In the genomic region with DNA sequence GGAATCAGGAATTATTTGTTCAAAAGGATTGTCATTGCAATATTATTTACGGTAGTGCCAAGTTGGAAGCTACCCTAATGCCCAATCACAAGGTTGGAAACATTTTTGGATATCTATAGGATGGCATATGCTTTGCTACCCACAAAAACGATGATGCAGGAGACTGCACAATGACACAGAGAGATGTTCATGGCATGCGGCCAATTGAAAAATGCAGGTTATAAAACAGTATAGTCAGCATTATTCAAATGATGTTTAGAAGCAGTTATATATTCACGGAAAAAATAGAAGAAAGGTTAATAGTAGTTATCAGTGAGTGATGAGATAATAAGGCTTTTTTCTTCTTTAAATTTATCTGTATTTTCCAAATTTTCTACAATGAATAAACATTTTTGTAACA, we compare ENCODE assay signal across 20 cellular contexts. TPM values are rescaled to one million over a fixed set of nuclear protein-coding genes. Genes with fewer than 3 reads are reported as not detected.
"Had no signal": no experiment of that assay in that cellular context is flagged by ENCODE, and none has a peak within 500 bp of the region (broad histone marks: within the 10 kb centered on the region; RNA-seq: fewer than 3 reads in every experiment).

No MANE protein-coding gene starts in this region.

- H3K27me3 ChIP-seq: body of pancreas, pancreas had no signal

- H3K4me1 ChIP-seq: esophagus squamous epithelium, left lung, pancreas had no signal

- H3K27ac ChIP-seq: body of pancreas, coronary artery, esophagus squamous epithelium, hepatocyte, left lung, pancreas had no signal

- H3K4me3 Mint-ChIP-seq: activated CD4-positive, alpha-beta memory T cell treated with anti-CD3 and anti-CD28 coated beads, Interleukin-2, amount 10 ng/mL, durations not matched to agents 7 days and 5 days; activated naive CD8-positive, alpha-beta T cell treated with anti-CD3 and anti-CD28 coated beads for 36 hours; stimulated activated effector memory CD8-positive, alpha-beta T cell treated with anti-CD3 and anti-CD28 coated beads, Interleukin-12 subunit alpha, Interleukin-12 subunit beta, amount 100 ng/mL, for 72 hours had no signal

- H3K36me3 Mint-ChIP-seq: activated naive CD8-positive, alpha-beta T cell treated with anti-CD3 and anti-CD28 coated beads for 36 hours had no signal

- H3K4me3 ChIP-seq: body of pancreas, coronary artery, esophagus squamous epithelium, hepatocyte, left lung, pancreas had no signal

- DNase-seq: activated CD4-positive, alpha-beta memory T cell treated with anti-CD3 and anti-CD28 coated beads, Interleukin-2, amount 10 ng/mL, durations not matched to agents 7 days and 5 days; activated CD4-positive, CD25-positive, alpha-beta regulatory T cell treated with anti-CD3 and anti-CD28 coated beads, Interleukin-2, amount 50 U/mL, for 72 hours; activated naive CD8-positive, alpha-beta T cell treated with anti-CD3 and anti-CD28 coated beads for 36 hours; amygdala; body of pancreas; central memory CD4-positive, alpha-beta T cell; esophagus squamous epithelium; left lung; mammary epithelial cell; stimulated activated CD4-positive, alpha-beta T cell treated with anti-CD3 and anti-CD28 coated beads, Interleukin-12 subunit alpha, Interleukin-12 subunit beta, amount 100 ng/mL, for 4 hours; T1000; trophoblast cell had no signal

- H3K36me3 ChIP-seq: esophagus squamous epithelium, left lung, pancreas had no signal

- H3K9me3 ChIP-seq: body of pancreas, esophagus squamous epithelium, left lung, pancreas had no signal

- FAIRE-seq: kidney, pancreas had no signal

- H3K9me3 Mint-ChIP-seq: activated CD4-positive, alpha-beta memory T cell treated with anti-CD3 and anti-CD28 coated beads, Interleukin-2, amount 10 ng/mL, durations not matched to agents 7 days and 5 days; activated naive CD8-positive, alpha-beta T cell treated with anti-CD3 and anti-CD28 coated beads for 36 hours; stimulated activated effector memory CD8-positive, alpha-beta T cell treated with anti-CD3 and anti-CD28 coated beads, Interleukin-12 subunit alpha, Interleukin-12 subunit beta, amount 100 ng/mL, for 72 hours had no signal

- H3K27ac Mint-ChIP-seq: activated CD4-positive, alpha-beta memory T cell treated with anti-CD3 and anti-CD28 coated beads, Interleukin-2, amount 10 ng/mL, durations not matched to agents 7 days and 5 days; activated naive CD8-positive, alpha-beta T cell treated with anti-CD3 and anti-CD28 coated beads for 36 hours; stimulated activated effector memory CD8-positive, alpha-beta T cell treated with anti-CD3 and anti-CD28 coated beads, Interleukin-12 subunit alpha, Interleukin-12 subunit beta, amount 100 ng/mL, for 72 hours had no signal

- ATAC-seq: body of pancreas; left lung; pancreas; stimulated activated effector memory CD8-positive, alpha-beta T cell treated with anti-CD3 and anti-CD28 coated beads, Interleukin-12 subunit alpha, Interleukin-12 subunit beta, amount 100 ng/mL, for 72 hours had no signal

RNA-seq across cellular contexts. Expression of a gene that starts 5.9 kb away (rescaled TPM):
- total RNA-seq: glomerular endothelial cell had no signal

RNA-seq across cellular contexts. Expression of a gene that starts 43.1 kb away (rescaled TPM):
- total RNA-seq: body of pancreas, esophagus squamous epithelium, fibroblast of villous mesenchyme, glomerular endothelial cell, kidney, left lung, mammary epithelial cell, pancreas, subcutaneous adipose tissue had no signal
- polyA plus RNA-seq: hepatocyte, mammary epithelial cell, pancreas had no signal

RNA-seq across cellular contexts. Expression of a gene that starts 56.3 kb away (rescaled TPM):
- total RNA-seq: body of pancreas, esophagus squamous epithelium, hepatocyte, kidney, subcutaneous adipose tissue had no signal
- polyA plus RNA-seq: hepatocyte, pancreas had no signal
